In genomic region chr2:207529330-207530159, GRCh38 we compare ENCODE assay signal across 8 cellular contexts. TPM values are rescaled to one million over a fixed set of nuclear protein-coding genes. Genes with fewer than 3 reads are reported as not detected.
DNase-seq lines count a peak whose midpoint lies in the region; ATAC-seq and TF ChIP-seq lines count a peak whose summit lies in the region.

Gene CREB1, plus strand, starts transcription at chr2:207529962. Its CDS starts 25,674 bp downstream, at chr2:207555636.

- POLR2A ChIA-PET in AG04450 (lab: Yijun Ruan, JAX): interaction anchor here (0.6 to 2.1 kb wide), 34 partner anchors 12 to 1713 kb away, joined by 3 to 29 read pairs (median 4); partner anchors contain the start of genes CCNYL1, KLF7, METTL21A and PIKFYVE
- POLR2A ChIA-PET in WTC11 (lab: Charles Lee): interaction anchor here (0.6 to 2.1 kb wide), 8 partner anchors 11 to 368 kb away, joined by 3 to 6 read pairs (median 4); partner anchors contain the start of genes KLF7 and METTL21A

- WGBS in spleen, 5 donors: 0 to 1% (median 0%) methylated on average over 47 to 92 of the region's 92 CpGs

- H3K27ac ChIP-seq in AG04450 (ENCODE audit: low read depth, low read length) (peak within 1 kb of the TSS; percentile 99), spleen (peak within 1 kb of the TSS; percentile 95 to 100 (median 99))

- H3K9me3 Mint-ChIP-seq in WTC11 (no peaks in the 10 kb centered on the region), immature natural killer cell (peaks cover 0 to 2% (median 0%) of the 10 kb centered on the region in 6 donors)

- H3K4me1 ChIP-seq in spleen: peaks cover 38 to 84% (median 61%) of the 10 kb centered on the region in 6 donors

- CTCF ChIA-PET in AG04450 (lab: Charles Lee): interaction anchor here (0.9 to 1.4 kb wide), 10 partner anchors 15 to 728 kb away, joined by 3 to 4 read pairs (median 3); partner anchors contain the start of gene METTL21A
- CTCF ChIA-PET in WTC11 (lab: Charles Lee): interaction anchor here (1.0 kb wide), 1 partner anchor 27 kb away, joined by 3 read pairs; no protein-coding TSS in a partner anchor

- H3K36me3 ChIP-seq in spleen: no peaks in the 10 kb centered on the region

- H3K4me3 Mint-ChIP-seq in WTC11 (peak within 1 kb of the TSS; percentile 98), immature natural killer cell (peak within 1 kb of the TSS; percentile 92 to 99 (median 98))

- TF ChIP-seq POLR2A in spleen (IDR thresholded peaks at IDR 0.05): peak; percentile 76 to 97 (median 95)

- H3K36me3 Mint-ChIP-seq in WTC11: 0 out of 2 replicates have a peak, but pooled peaks cover 9% of the 10 kb centered on the region
- peaks cover 0 to 3% (median 0%) of the 10 kb centered on the region in 3 donors for H3K36me3 Mint-ChIP-seq in immature natural killer cell

- ATAC-seq in GM18909 (IDR thresholded peaks at IDR 0.05; ENCODE audit: poor library complexity, unreplicated experiment) (peak; percentile 87), HG03175 (IDR thresholded peaks at IDR 0.05; ENCODE audit: unreplicated experiment) (peak; percentile 84), WTC11 (peak; percentile 94)

- H3K27me3 ChIP-seq in AG04450 (ENCODE audit: control insufficient read depth, insufficient read depth, low read length) (no peaks in the 10 kb centered on the region), spleen (replicated peaks in 1 of 7) (no peaks in the 10 kb centered on the region)

- peaks cover 43% of the 10 kb centered on the region for H3K4me1 Mint-ChIP-seq in WTC11
- H3K4me1 Mint-ChIP-seq in immature natural killer cell: peaks cover 62 to 67% of the 10 kb centered on the region in 2 donors

- H3K27me3 Mint-ChIP-seq in WTC11 (ENCODE audit: low read depth) (peaks cover 13% of the 10 kb centered on the region), immature natural killer cell (ENCODE audit: low read depth in 3 of 3) (peaks cover 23 to 43% (median 29%) of the 10 kb centered on the region in 3 donors)

- intact Hi-C loops in spleen (cut with DNase I; ENCODE audit: low total_unique reads): loop anchor here (10.0 kb wide), 2 partner anchors 75 to 185 kb away; partner anchors contain the start of gene CCNYL1

- H3K9me3 ChIP-seq in AG04450 (ENCODE audit: control insufficient read depth, insufficient read depth, low read length) (no peaks in the 10 kb centered on the region; the same call in 1 of the 2 replicates), spleen (no peaks in the 10 kb centered on the region)

- H3K27ac Mint-ChIP-seq in WTC11 (peak within 1 kb of the TSS; percentile 100), immature natural killer cell (peak within 1 kb of the TSS; percentile 99 to 100 (median 100))

- DNase-seq in AG04450 (ENCODE audit: low read depth, low spot score) (peak; percentile 97), NCI-H226 (peak; percentile 89), WTC11 (ENCODE audit: low spot score) (peak; percentile 99), cardiac fibroblast (ENCODE audit: low read depth in 2 of 2) (peak; percentile 99), immature natural killer cell (peak; percentile 100), spleen (peak; percentile 100)

- H3K4me3 ChIP-seq in AG04450 (ENCODE audit: low read depth, low read length): peak within 1 kb of the TSS; percentile 98
- H3K4me3 ChIP-seq in cardiac fibroblast (replicated peaks in 1 of 2; ENCODE audit: low read depth in 2 of 2, low read length in 2 of 2): peak within 1 kb of the TSS; percentile 79 to 86
- peak within 1 kb of the TSS; percentile 52 to 89 (median 66) for H3K4me3 ChIP-seq in spleen

- no peak for TF ChIP-seq CTCF in AG04450 (IDR thresholded peaks at IDR 0.05; ENCODE audit: low read depth, low read length)
- TF ChIP-seq CTCF in WTC11 (IDR thresholded peaks at IDR 0.05): no peak
- no peak for TF ChIP-seq CTCF in cardiac fibroblast (IDR thresholded peaks at IDR 0.05; ENCODE audit: low read depth, low read length)
- peak in 3 of 11 experiments; percentile 25 to 44 (median 43) for TF ChIP-seq CTCF in spleen (IDR thresholded peaks at IDR 0.05 in 8 of 11, conservative IDR thresholded peaks at IDR 0.05 in 3 of 11)

TF ChIP-seq in WTC11, 78 proteins besides CTCF, POLR2A, EP300 and RAD21 (continues in another document):
- no peak; the same call in 1 of the 2 replicates for TF ChIP-seq MYBL2 (CRISPR knock-in tag; IDR thresholded peaks at IDR 0.05)
- TF ChIP-seq ZNF263 (CRISPR knock-in tag; IDR thresholded peaks at IDR 0.05; ENCODE audit: low read depth): no peak
- TF ChIP-seq ZNF219 (CRISPR knock-in tag; IDR thresholded peaks at IDR 0.05; ENCODE audit: borderline replicate concordance): peak; percentile 40; the same call in 1 of the 2 replicates
- TF ChIP-seq OVOL2 (CRISPR knock-in tag; IDR thresholded peaks at IDR 0.05; ENCODE audit: borderline replicate concordance): no peak
- TF ChIP-seq, protein P1, sequence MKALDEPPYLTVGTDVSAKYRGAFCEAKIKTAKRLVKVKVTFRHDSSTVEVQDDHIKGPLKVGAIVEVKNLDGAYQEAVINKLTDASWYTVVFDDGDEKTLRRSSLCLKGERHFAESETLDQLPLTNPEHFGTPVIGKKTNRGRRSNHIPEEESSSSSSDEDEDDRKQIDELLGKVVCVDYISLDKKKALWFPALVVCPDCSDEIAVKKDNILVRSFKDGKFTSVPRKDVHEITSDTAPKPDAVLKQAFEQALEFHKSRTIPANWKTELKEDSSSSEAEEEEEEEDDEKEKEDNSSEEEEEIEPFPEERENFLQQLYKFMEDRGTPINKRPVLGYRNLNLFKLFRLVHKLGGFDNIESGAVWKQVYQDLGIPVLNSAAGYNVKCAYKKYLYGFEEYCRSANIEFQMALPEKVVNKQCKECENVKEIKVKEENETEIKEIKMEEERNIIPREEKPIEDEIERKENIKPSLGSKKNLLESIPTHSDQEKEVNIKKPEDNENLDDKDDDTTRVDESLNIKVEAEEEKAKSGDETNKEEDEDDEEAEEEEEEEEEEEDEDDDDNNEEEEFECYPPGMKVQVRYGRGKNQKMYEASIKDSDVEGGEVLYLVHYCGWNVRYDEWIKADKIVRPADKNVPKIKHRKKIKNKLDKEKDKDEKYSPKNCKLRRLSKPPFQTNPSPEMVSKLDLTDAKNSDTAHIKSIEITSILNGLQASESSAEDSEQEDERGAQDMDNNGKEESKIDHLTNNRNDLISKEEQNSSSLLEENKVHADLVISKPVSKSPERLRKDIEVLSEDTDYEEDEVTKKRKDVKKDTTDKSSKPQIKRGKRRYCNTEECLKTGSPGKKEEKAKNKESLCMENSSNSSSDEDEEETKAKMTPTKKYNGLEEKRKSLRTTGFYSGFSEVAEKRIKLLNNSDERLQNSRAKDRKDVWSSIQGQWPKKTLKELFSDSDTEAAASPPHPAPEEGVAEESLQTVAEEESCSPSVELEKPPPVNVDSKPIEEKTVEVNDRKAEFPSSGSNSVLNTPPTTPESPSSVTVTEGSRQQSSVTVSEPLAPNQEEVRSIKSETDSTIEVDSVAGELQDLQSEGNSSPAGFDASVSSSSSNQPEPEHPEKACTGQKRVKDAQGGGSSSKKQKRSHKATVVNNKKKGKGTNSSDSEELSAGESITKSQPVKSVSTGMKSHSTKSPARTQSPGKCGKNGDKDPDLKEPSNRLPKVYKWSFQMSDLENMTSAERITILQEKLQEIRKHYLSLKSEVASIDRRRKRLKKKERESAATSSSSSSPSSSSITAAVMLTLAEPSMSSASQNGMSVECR (CRISPR knock-in tag; IDR thresholded peaks at IDR 0.05; ENCODE audit: borderline replicate concordance): peak; percentile 54; the same call in 1 of the 2 replicates
- TF ChIP-seq, protein P2, sequence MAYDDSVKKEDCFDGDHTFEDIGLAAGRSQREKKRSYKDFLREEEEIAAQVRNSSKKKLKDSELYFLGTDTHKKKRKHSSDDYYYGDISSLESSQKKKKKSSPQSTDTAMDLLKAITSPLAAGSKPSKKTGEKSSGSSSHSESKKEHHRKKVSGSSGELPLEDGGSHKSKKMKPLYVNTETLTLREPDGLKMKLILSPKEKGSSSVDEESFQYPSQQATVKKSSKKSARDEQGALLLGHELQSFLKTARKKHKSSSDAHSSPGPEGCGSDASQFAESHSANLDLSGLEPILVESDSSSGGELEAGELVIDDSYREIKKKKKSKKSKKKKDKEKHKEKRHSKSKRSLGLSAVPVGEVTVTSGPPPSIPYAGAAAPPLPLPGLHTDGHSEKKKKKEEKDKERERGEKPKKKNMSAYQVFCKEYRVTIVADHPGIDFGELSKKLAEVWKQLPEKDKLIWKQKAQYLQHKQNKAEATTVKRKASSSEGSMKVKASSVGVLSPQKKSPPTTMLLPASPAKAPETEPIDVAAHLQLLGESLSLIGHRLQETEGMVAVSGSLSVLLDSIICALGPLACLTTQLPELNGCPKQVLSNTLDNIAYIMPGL (CRISPR knock-in tag; IDR thresholded peaks at IDR 0.05): 0 out of 2 replicates have a peak, but pooled peaks have one; percentile 31
- no peak for TF ChIP-seq FOXJ3 (CRISPR knock-in tag; IDR thresholded peaks at IDR 0.05; ENCODE audit: borderline replicate concordance)
- TF ChIP-seq TP53 (CRISPR knock-in tag; IDR thresholded peaks at IDR 0.05): no peak; the same call in none of the 2 replicates
- TF ChIP-seq ZNF512 (CRISPR knock-in tag; IDR thresholded peaks at IDR 0.05; ENCODE audit: borderline replicate concordance): no peak
- TF ChIP-seq HMGA2 (CRISPR knock-in tag; IDR thresholded peaks at IDR 0.05): no peak
- no peak for TF ChIP-seq MXD4 (CRISPR knock-in tag; IDR thresholded peaks at IDR 0.05; ENCODE audit: borderline replicate concordance)
- no peak for TF ChIP-seq NR1H2 (CRISPR knock-in tag; IDR thresholded peaks at IDR 0.05)
- peak; percentile 36; the same call in 1 of the 2 replicates for TF ChIP-seq ESRRA (CRISPR knock-in tag; IDR thresholded peaks at IDR 0.05; ENCODE audit: borderline replicate concordance)
- TF ChIP-seq NFATC4 (CRISPR knock-in tag; IDR thresholded peaks at IDR 0.05): no peak

RNA-seq across cellular contexts. Expression of gene CREB1, which starts in this region (rescaled TPM):
- 34.0 and 38.3 TPM in 2 replicates for polyA plus RNA-seq in AG04450 (2011; rRNA removed)
- 146 and 185 TPM in 2 replicates for polyA minus RNA-seq in AG04450 (2011; rRNA and poly(A)+ RNA removed)
- 80.7 to 97.7 TPM (median 85.0 TPM) in 3 replicates for total RNA-seq in WTC11 (2021)
- 10 to 100 TPM; 48.7 to 64.8 (median 59.4) TPM for polyA plus RNA-seq in immature natural killer cell
- total RNA-seq in spleen: 10 to 100 TPM; 70.2 to 94.7 (median 83.9) TPM
- 1 to 10 TPM; 8.4 to 9.8 (median 8.6) TPM for polyA plus RNA-seq in spleen

Comparison
In these comparisons a context has a peak if more than half of its experiments do, and no peak if none do; other contexts are left out.
1. Peak in every context shown above with its lines: DNase-seq, ATAC-seq, H3K4me3 ChIP-seq and H3K27ac ChIP-seq.